Comparison of ENCODE assay signal across 12 cellular contexts in the genomic region with DNA sequence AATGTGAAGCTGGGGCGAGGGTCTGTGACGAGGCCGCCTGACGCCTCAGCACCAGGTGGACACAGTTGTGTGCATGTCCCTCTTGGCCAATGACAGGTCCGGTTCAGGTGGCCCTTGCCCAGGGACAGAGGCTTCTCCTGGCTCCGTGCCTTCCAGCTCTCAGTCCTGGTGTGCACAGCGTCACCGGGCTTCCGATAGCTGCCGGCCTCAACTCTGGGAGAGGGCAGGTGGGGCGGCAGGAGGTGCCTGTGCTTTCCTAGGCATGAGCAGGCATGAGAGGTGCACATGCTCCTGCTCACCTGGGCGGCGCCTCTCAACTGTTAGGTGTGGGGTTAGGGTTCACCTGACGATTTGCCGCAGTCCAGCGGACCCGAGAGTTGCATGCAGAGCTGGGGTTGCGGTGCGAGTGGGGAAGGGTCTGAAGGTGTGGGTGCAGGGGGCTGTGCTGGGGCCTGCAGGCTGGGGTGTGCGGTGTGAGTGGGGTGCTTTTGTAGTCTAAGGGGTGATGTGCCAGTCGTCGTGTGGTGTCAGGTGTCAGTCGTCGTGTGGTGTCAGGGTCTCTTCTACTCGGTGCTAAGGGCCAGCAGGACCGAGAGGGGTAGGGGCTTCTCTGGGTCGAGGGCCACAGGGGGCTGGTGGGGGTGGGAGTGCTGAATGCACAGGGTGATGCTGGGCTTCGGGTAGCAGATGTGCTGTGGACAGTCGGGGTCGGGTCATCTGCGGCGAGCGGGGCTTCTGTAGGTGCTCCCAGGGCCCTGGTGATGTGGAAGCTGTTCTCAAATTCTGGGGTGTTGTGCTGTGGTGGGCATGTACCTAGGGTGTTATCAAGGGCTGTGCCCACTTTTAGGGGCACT. TPM values are rescaled to one million over a fixed set of nuclear protein-coding genes. Genes with fewer than 3 reads are reported as not detected.
DNase-seq lines count a peak whose midpoint lies in the region; ATAC-seq and TF ChIP-seq lines count a peak whose summit lies in the region.
"Had no signal": no experiment of that assay in that cellular context is flagged by ENCODE, and none has a peak within 500 bp of the region (broad histone marks: within the 10 kb centered on the region; RNA-seq: fewer than 3 reads in every experiment).

No MANE protein-coding gene starts in this region.

- no peaks in the 10 kb centered on the region for H3K9me3 Mint-ChIP-seq in CD4-positive, alpha-beta T cell
- no peaks in the 10 kb centered on the region for H3K9me3 Mint-ChIP-seq in nephron
- no peaks in the 10 kb centered on the region for H3K9me3 Mint-ChIP-seq in stimulated activated naive CD8-positive, alpha-beta T cell treated with anti-CD3 and anti-CD28 coated beads, Interleukin-15, amount 100 ng/mL, for 72 hours
- H3K9me3 Mint-ChIP-seq: effector memory CD8-positive, alpha-beta T cell; GM23338; stimulated activated effector memory CD8-positive, alpha-beta T cell treated with anti-CD3 and anti-CD28 coated beads, Interleukin-12 subunit alpha, Interleukin-12 subunit beta, amount 100 ng/mL, for 72 hours had no signal

- H3K4me1 Mint-ChIP-seq in CD4-positive, alpha-beta T cell (ENCODE audit: low read depth) = no peaks in the 10 kb centered on the region
- peaks cover 11% of the 10 kb centered on the region for H3K4me1 Mint-ChIP-seq in nephron
- H3K4me1 Mint-ChIP-seq in stimulated activated naive CD8-positive, alpha-beta T cell treated with anti-CD3 and anti-CD28 coated beads, Interleukin-15, amount 100 ng/mL, for 72 hours = peaks cover 49% of the 10 kb centered on the region

- no peak for DNase-seq in CD4-positive, alpha-beta T cell
- no peak for DNase-seq in WERI-Rb-1
- no peak for DNase-seq in stimulated activated CD4-positive, alpha-beta T cell treated with anti-CD3 and anti-CD28 coated beads, Interleukin-12 subunit alpha, Interleukin-12 subunit beta, amount 100 ng/mL, for 4 hours
- no peak for DNase-seq in stimulated activated naive CD8-positive, alpha-beta T cell treated with anti-CD3 and anti-CD28 coated beads, Interleukin-15, amount 100 ng/mL, for 72 hours
- no peak for DNase-seq in NCI-H69 (lab: John Stamatoyannopoulos, UW)
- DNase-seq: activated CD4-positive, alpha-beta T cell treated with anti-CD3 and anti-CD28 coated beads, Interleukin-2, amount 50 U/mL, for 48 hours; activated effector memory CD4-positive, alpha-beta T cell treated with anti-CD3 and anti-CD28 coated beads, Interleukin-2, amount 50 U/mL, for 16 hours; brain microvascular endothelial cell; effector memory CD8-positive, alpha-beta T cell had no signal

- no peaks in the 10 kb centered on the region for H3K9me3 ChIP-seq in CD4-positive, alpha-beta T cell (ENCODE audit: control insufficient read depth, low read length)
- no peaks in the 10 kb centered on the region for H3K9me3 ChIP-seq in WERI-Rb-1 (ENCODE audit: severe bottlenecking)

- H3K4me3 Mint-ChIP-seq in CD4-positive, alpha-beta T cell = peak overlapping the region; percentile 38
- peak overlapping the region; percentile 30 to 50 (median 32) for H3K4me3 Mint-ChIP-seq in nephron
- no peak overlapping the region for H3K4me3 Mint-ChIP-seq in stimulated activated naive CD8-positive, alpha-beta T cell treated with anti-CD3 and anti-CD28 coated beads, Interleukin-15, amount 100 ng/mL, for 72 hours
- H3K4me3 Mint-ChIP-seq: effector memory CD8-positive, alpha-beta T cell; GM23338; stimulated activated effector memory CD8-positive, alpha-beta T cell treated with anti-CD3 and anti-CD28 coated beads, Interleukin-12 subunit alpha, Interleukin-12 subunit beta, amount 100 ng/mL, for 72 hours had no signal

- no peak for TF ChIP-seq CTCF in CD4-positive, alpha-beta T cell (IDR thresholded peaks at IDR 0.05)
- no peak for TF ChIP-seq CTCF in WERI-Rb-1 (IDR thresholded peaks at IDR 0.05; ENCODE audit: low read depth, low read length)
- no peak for TF ChIP-seq CTCF in nephron (IDR thresholded peaks at IDR 0.05; ENCODE audit: unreplicated experiment in 3 of 3)

- no peaks in the 10 kb centered on the region for H3K36me3 Mint-ChIP-seq in CD4-positive, alpha-beta T cell (ENCODE audit: low read depth)
- no peaks in the 10 kb centered on the region for H3K36me3 Mint-ChIP-seq in nephron (ENCODE audit: low read depth)

- ATAC-seq in CD4-positive, alpha-beta T cell (ENCODE audit: poor library complexity) = no peak
- no peak for ATAC-seq in stimulated activated naive CD8-positive, alpha-beta T cell treated with anti-CD3 and anti-CD28 coated beads, Interleukin-15, amount 100 ng/mL, for 72 hours
- ATAC-seq: effector memory CD8-positive, alpha-beta T cell; GM23338; stimulated activated effector memory CD8-positive, alpha-beta T cell treated with anti-CD3 and anti-CD28 coated beads, Interleukin-12 subunit alpha, Interleukin-12 subunit beta, amount 100 ng/mL, for 72 hours had no signal

- no peak overlapping the region for H3K27ac Mint-ChIP-seq in CD4-positive, alpha-beta T cell
- H3K27ac Mint-ChIP-seq in nephron = peak overlapping the region; percentile 47 to 66 (median 62)
- H3K27ac Mint-ChIP-seq in stimulated activated naive CD8-positive, alpha-beta T cell treated with anti-CD3 and anti-CD28 coated beads, Interleukin-15, amount 100 ng/mL, for 72 hours = no peak overlapping the region
- H3K27ac Mint-ChIP-seq: effector memory CD8-positive, alpha-beta T cell; GM23338; stimulated activated effector memory CD8-positive, alpha-beta T cell treated with anti-CD3 and anti-CD28 coated beads, Interleukin-12 subunit alpha, Interleukin-12 subunit beta, amount 100 ng/mL, for 72 hours had no signal

- no peaks in the 10 kb centered on the region for H3K36me3 ChIP-seq in WERI-Rb-1
- H3K36me3 ChIP-seq: brain microvascular endothelial cell had no signal

- intact Hi-C loops in CD4-positive, alpha-beta T cell (cut with DNase I, micrococcal nuclease) = no loop called here

- H3K27me3 ChIP-seq in CD4-positive, alpha-beta T cell (ENCODE audit: control insufficient read depth, insufficient read depth, low read length) = peaks cover 43% of the 10 kb centered on the region
- no peaks in the 10 kb centered on the region for H3K27me3 ChIP-seq in WERI-Rb-1 (ENCODE audit: insufficient read depth, low read depth, severe bottlenecking)

- H3K27ac ChIP-seq in CD4-positive, alpha-beta T cell (ENCODE audit: low read depth, low read length) = no peak overlapping the region
- peak overlapping the region; percentile 61; the same call in 1 of the 2 replicates for H3K27ac ChIP-seq in WERI-Rb-1
- H3K27ac ChIP-seq: brain microvascular endothelial cell had no signal

- H3K4me3 ChIP-seq in WERI-Rb-1 (ENCODE audit: low read depth, low read length) = no peak overlapping the region
- H3K4me3 ChIP-seq: GM23338 had no signal

- POLR2A ChIA-PET in CD4-positive, alpha-beta T cell (lab: Charles Lee) = interaction anchor here (1.3 kb wide), 1 partner anchor 31 kb away, joined by 3 read pairs; a partner anchor contains a TSS

- CTCF ChIA-PET in CD4-positive, alpha-beta T cell (lab: Charles Lee) = interaction anchor here (1.6 kb wide), 1 partner anchor 14 kb away, joined by 8 read pairs; no protein-coding TSS in a partner anchor

- H3K27me3 Mint-ChIP-seq in CD4-positive, alpha-beta T cell = peaks cover 36% of the 10 kb centered on the region
- peaks cover 35% of the 10 kb centered on the region for H3K27me3 Mint-ChIP-seq in nephron (ENCODE audit: low read depth)
- peaks cover 68% of the 10 kb centered on the region for H3K27me3 Mint-ChIP-seq in stimulated activated naive CD8-positive, alpha-beta T cell treated with anti-CD3 and anti-CD28 coated beads, Interleukin-15, amount 100 ng/mL, for 72 hours

RNA-seq across cellular contexts. Expression of a gene that starts 3.8 kb away (rescaled TPM):
- total RNA-seq in CD4-positive, alpha-beta T cell = not detected

RNA-seq across cellular contexts. Expression of a gene that starts 9.8 kb away (rescaled TPM):
- total RNA-seq in CD4-positive, alpha-beta T cell = 10 to 100 TPM; 28.4 to 29.9 TPM

RNA-seq across cellular contexts. Expression of a gene that starts 17.2 kb away (rescaled TPM):
- total RNA-seq in CD4-positive, alpha-beta T cell = 1 to 10 TPM; 6.1 to 6.4 TPM

RNA-seq across cellular contexts. Expression of a gene that starts 26.1 kb away (rescaled TPM):
- total RNA-seq in CD4-positive, alpha-beta T cell = 10 to 100 TPM in 1 of 2 experiments, 1 to 10 TPM in 1; 9.7 to 14.8 TPM

RNA-seq across cellular contexts. Expression of a gene that starts 26.7 kb away (rescaled TPM):
- 1 to 10 TPM; 1.0 to 1.2 TPM for total RNA-seq in CD4-positive, alpha-beta T cell

Comparison
In these comparisons a context has a peak if more than half of its experiments do, and no peak if none do; other contexts are left out.
1. H3K27ac Mint-ChIP-seq: peak in nephron (3 of 3); none in CD4-positive, alpha-beta T cell (single experiment) and stimulated activated naive CD8-positive, alpha-beta T cell treated with anti-CD3 and anti-CD28 coated beads, Interleukin-15, amount 100 ng/mL, for 72 hours (0 of 2).
2. H3K4me3 Mint-ChIP-seq: peak in CD4-positive, alpha-beta T cell (single experiment) and nephron (3 of 3); none in stimulated activated naive CD8-positive, alpha-beta T cell treated with anti-CD3 and anti-CD28 coated beads, Interleukin-15, amount 100 ng/mL, for 72 hours (0 of 2).